1 cellular context compared by ENCODE assay signal in genomic region chr20:22690000-22690399, GRCh38.
A peak's percentile ranks its signal among the peaks of the same experiment; 100 is the strongest.
TF ChIP-seq lines count a peak whose summit lies in the region.

No MANE protein-coding gene starts in this region.

TF ChIP-seq in HepG2, 621 proteins besides CTCF, POLR2A, EP300 and RAD21 (continued from another document):
- TF ChIP-seq ARHGAP35 (CRISPR knock-in tag; IDR thresholded peaks at IDR 0.05; ENCODE audit: borderline replicate concordance) (no peak), ZNF644 (CRISPR knock-in tag; IDR thresholded peaks at IDR 0.05; ENCODE audit: low read depth) (0 out of 2 replicates have a peak, but pooled peaks have one; percentile 35), USF2 (IDR thresholded peaks at IDR 0.05; ENCODE audit: low read depth, low read length) (peak; percentile 71), USF2 (CRISPR knock-in tag; IDR thresholded peaks at IDR 0.05; ENCODE audit: borderline replicate concordance) (peak; percentile 67; the same call in 1 of the 2 replicates), THYN1 (CRISPR knock-in tag; IDR thresholded peaks at IDR 0.05; ENCODE audit: borderline replicate concordance, low read depth) (no peak), GABPB1 (CRISPR knock-in tag; IDR thresholded peaks at IDR 0.05) (peak; percentile 37; the same call in 1 of the 2 replicates), THAP8 (CRISPR knock-in tag; IDR thresholded peaks at IDR 0.05; ENCODE audit: borderline replicate concordance) (no peak), CEBPG (CRISPR knock-in tag; IDR thresholded peaks at IDR 0.05) (peak; percentile 27; the same call in 1 of the 2 replicates), CEBPB (IDR thresholded peaks at IDR 0.05; ENCODE audit: borderline replicate concordance, low read depth, low read length) (peak; percentile 83)
TF ChIP-seq in HepG2: peak in this region for 9.
